ENCODE assay signal across 10 cellular contexts in genomic region chr13:51000576-51001260, GRCh38.
DNase-seq lines count a peak whose midpoint lies in the region; ATAC-seq and TF ChIP-seq lines count a peak whose summit lies in the region.
"Had no signal": no experiment of that assay in that cellular context is flagged by ENCODE, and none has a peak within 500 bp of the region (broad histone marks: within the 10 kb centered on the region; RNA-seq: fewer than 3 reads in every experiment).

No MANE protein-coding gene starts in this region.

- no peaks in the 10 kb centered on the region for H3K9me3 Mint-ChIP-seq in effector memory CD8-positive, alpha-beta T cell
- H3K9me3 Mint-ChIP-seq: CD8-positive, alpha-beta memory T cell; stimulated activated memory B cell treated with anti-CD40 and anti-IgM and Interleukin-4, amounts not matched to agents 10 μg/mL and 1 μg/mL and 100 μg/mL, for 72 hours had no signal

- H3K79me2 ChIP-seq in Karpas-422 (ENCODE audit: low read length): no peaks in the 10 kb centered on the region

- H3K9me3 ChIP-seq in ascending aorta (no peaks in the 10 kb centered on the region), Karpas-422 (ENCODE audit: low read length) (no peaks in the 10 kb centered on the region)

- H3K36me3 Mint-ChIP-seq in effector memory CD8-positive, alpha-beta T cell (ENCODE audit: insufficient read depth): no peaks in the 10 kb centered on the region
- H3K36me3 Mint-ChIP-seq: stimulated activated memory B cell treated with anti-CD40 and anti-IgM and Interleukin-4, amounts not matched to agents 10 μg/mL and 1 μg/mL and 100 μg/mL, for 72 hours had no signal

- intact Hi-C loops in ascending aorta (cut with DNase I): no loop called here

- no peaks in the 10 kb centered on the region for H3K9me2 ChIP-seq in Karpas-422 (replicated peaks; ENCODE audit: insufficient read depth, low read length)

- H4K20me1 ChIP-seq in Karpas-422 (ENCODE audit: insufficient read depth, low read depth, low read length): no peaks in the 10 kb centered on the region

- in situ Hi-C loops in astrocyte of the cerebellum (cut with HindIII; ENCODE audit: low sequenced_read_pairs): no loop called here

- H3K4me1 ChIP-seq in ascending aorta (peaks cover 0 to 4% of the 10 kb centered on the region in 2 donors), Karpas-422 (ENCODE audit: low read length) (no peaks in the 10 kb centered on the region)

- no peak overlapping the region for H3K4me3 Mint-ChIP-seq in effector memory CD8-positive, alpha-beta T cell
- H3K4me3 Mint-ChIP-seq: CD8-positive, alpha-beta memory T cell; stimulated activated memory B cell treated with anti-CD40 and anti-IgM and Interleukin-4, amounts not matched to agents 10 μg/mL and 1 μg/mL and 100 μg/mL, for 72 hours had no signal

- H3K27ac ChIP-seq in ascending aorta: no peak overlapping the region
- H3K27ac ChIP-seq in Karpas-422 (ENCODE audit: low read length): no peak overlapping the region

- peak; percentile 84 for DNase-seq in AG20443 (ENCODE audit: low spot score)
- peak; percentile 16 for DNase-seq in NCI-H128 (lab: John Stamatoyannopoulos, UW; ENCODE audit: unreplicated experiment)
- peak; percentile 86 for DNase-seq in astrocyte of the cerebellum (ENCODE audit: low read depth)
- DNase-seq in kidney tubule cell (ENCODE audit: low spot score): peak; percentile 4
- DNase-seq in ascending aorta (ENCODE audit: low spot score in 2 of 2): no peak
- DNase-seq in Karpas-422: no peak
- DNase-seq in effector memory CD8-positive, alpha-beta T cell: no peak
- DNase-seq in OCI-M1 (lab: John Stamatoyannopoulos, UW): no peak
- DNase-seq: CD8-positive, alpha-beta memory T cell had no signal

- no peak overlapping the region for H3K9ac ChIP-seq in Karpas-422 (ENCODE audit: low read length)

- no peak for ATAC-seq in effector memory CD8-positive, alpha-beta T cell (replicated peaks)
- ATAC-seq: stimulated activated memory B cell treated with anti-CD40 and anti-IgM and Interleukin-4, amounts not matched to agents 10 μg/mL and 1 μg/mL and 100 μg/mL, for 72 hours had no signal

- peaks cover 18 to 33% of the 10 kb centered on the region in 2 donors for H3K27me3 Mint-ChIP-seq in effector memory CD8-positive, alpha-beta T cell
- H3K27me3 Mint-ChIP-seq: stimulated activated memory B cell treated with anti-CD40 and anti-IgM and Interleukin-4, amounts not matched to agents 10 μg/mL and 1 μg/mL and 100 μg/mL, for 72 hours had no signal

- H3K4me3 ChIP-seq in astrocyte of the cerebellum (ENCODE audit: low read depth, low read length) (no peak overlapping the region), ascending aorta (no peak overlapping the region), Karpas-422 (ENCODE audit: low read length) (no peak overlapping the region)

- TF ChIP-seq CTCF in astrocyte of the cerebellum (IDR thresholded peaks at IDR 0.05; ENCODE audit: low read depth, low read length, missing control alignments): no peak
- no peak for TF ChIP-seq CTCF in ascending aorta (IDR thresholded peaks at IDR 0.05)

- H2AFZ ChIP-seq in Karpas-422 (ENCODE audit: low read length): no peak overlapping the region

- no peak overlapping the region for H3K4me2 ChIP-seq in Karpas-422 (ENCODE audit: low read depth, low read length, poor library complexity, severe bottlenecking)

- H3K36me3 ChIP-seq in ascending aorta: no peaks in the 10 kb centered on the region
- no peaks in the 10 kb centered on the region for H3K36me3 ChIP-seq in Karpas-422 (ENCODE audit: insufficient read depth, low read length)

- H3K27me3 ChIP-seq in ascending aorta: no peaks in the 10 kb centered on the region
- H3K27me3 ChIP-seq in Karpas-422 (ENCODE audit: low read length): no peaks in the 10 kb centered on the region

- H3K4me1 Mint-ChIP-seq in effector memory CD8-positive, alpha-beta T cell (ENCODE audit: low read depth in 2 of 2): peaks cover 0 to 1% of the 10 kb centered on the region in 2 donors
- H3K4me1 Mint-ChIP-seq: CD8-positive, alpha-beta memory T cell; stimulated activated memory B cell treated with anti-CD40 and anti-IgM and Interleukin-4, amounts not matched to agents 10 μg/mL and 1 μg/mL and 100 μg/mL, for 72 hours had no signal

- no peak overlapping the region for H3K27ac Mint-ChIP-seq in effector memory CD8-positive, alpha-beta T cell
- H3K27ac Mint-ChIP-seq: stimulated activated memory B cell treated with anti-CD40 and anti-IgM and Interleukin-4, amounts not matched to agents 10 μg/mL and 1 μg/mL and 100 μg/mL, for 72 hours had no signal

Comparison
In these comparisons a context has a peak if more than half of its experiments do, and no peak if none do; other contexts are left out.
1. DNase-seq: peak in AG20443 (single experiment), NCI-H128 (single experiment), astrocyte of the cerebellum (single experiment) and kidney tubule cell (single experiment); none in ascending aorta (0 of 2), Karpas-422 (single experiment), effector memory CD8-positive, alpha-beta T cell (0 of 3) and OCI-M1 (single experiment).